Comparison of ENCODE assay signal across 8 cellular contexts in genomic region chr5:181204561-181205401, GRCh38. TPM values are rescaled to one million over a fixed set of nuclear protein-coding genes. Genes with fewer than 3 reads are reported as not detected.
A peak's percentile ranks its signal among the peaks of the same experiment; 100 is the strongest.
DNase-seq lines count a peak whose midpoint lies in the region; ATAC-seq and TF ChIP-seq lines count a peak whose summit lies in the region.

TRIM7 (minus strand) TSS chr5:181205196; CDS start chr5:181205110, 86 bp downstream.

- H3K4me2 ChIP-seq in OCI-LY1 (ENCODE audit: low read length) (peak within 1 kb of the TSS; percentile 89), mesenchymal stem cell (ENCODE audit: low read length, poor library complexity, severe bottlenecking) (peak within 1 kb of the TSS; percentile 66)

- peak within 1 kb of the TSS in 1 of 2 experiments; percentile 48 for H2BK12ac ChIP-seq in mesenchymal stem cell (ENCODE audit: low read length in 2 of 2)

- H3F3A ChIP-seq in OCI-LY1 (ENCODE audit: insufficient read depth, low read length): no peaks in the 10 kb centered on the region

- no peaks in the 10 kb centered on the region for H3K79me1 ChIP-seq in mesenchymal stem cell (replicated peaks; ENCODE audit: low read length, poor library complexity, severe bottlenecking)

- no peaks in the 10 kb centered on the region for H3K9me2 ChIP-seq in OCI-LY1 (ENCODE audit: low read depth, low read length)

- no peaks in the 10 kb centered on the region for H3K36me3 ChIP-seq in CD8-positive, alpha-beta memory T cell (ENCODE audit: insufficient read depth, low read length)
- no peaks in the 10 kb centered on the region for H3K36me3 ChIP-seq in OCI-LY1 (ENCODE audit: insufficient read depth, low read length)
- no peaks in the 10 kb centered on the region for H3K36me3 ChIP-seq in mesenchymal stem cell (ENCODE audit: control insufficient read depth in 1 of 2, insufficient read depth in 2 of 2, low read depth in 1 of 2, low read length in 2 of 2)

- H4K91ac ChIP-seq in mesenchymal stem cell (ENCODE audit: low read length): no peak within 1 kb of the TSS

- H2BK120ac ChIP-seq in mesenchymal stem cell (ENCODE audit: low read depth, low read length): no peak within 1 kb of the TSS

- H3K4me1 ChIP-seq in CD8-positive, alpha-beta memory T cell (ENCODE audit: insufficient read depth, low read length): peaks cover 25% of the 10 kb centered on the region
- peaks cover 29% of the 10 kb centered on the region for H3K4me1 ChIP-seq in OCI-LY1 (ENCODE audit: insufficient read depth, low read length, severe bottlenecking)
- peaks cover 27% of the 10 kb centered on the region for H3K4me1 ChIP-seq in mesenchymal stem cell (ENCODE audit: control insufficient read depth, insufficient read depth, low read depth, low read length)

- no peak for ATAC-seq in HG02852 (IDR thresholded peaks at IDR 0.05; ENCODE audit: unreplicated experiment)

- CTCF ChIA-PET in CD8-positive, alpha-beta memory T cell (lab: Charles Lee): interaction anchor here (1.0 to 14.5 kb wide), 5 partner anchors 12 to 57 kb away, joined by 3 to 164 read pairs (median 4); partner anchors contain the start of gene TRIM52

- 3% methylated on average over 73 of the region's 102 CpGs for WGBS in mesenchymal stem cell

- no peak within 1 kb of the TSS for H2BK15ac ChIP-seq in mesenchymal stem cell (ENCODE audit: low read depth, poor library complexity, severe bottlenecking)

- peaks cover 6 to 24% of the 10 kb centered on the region in 2 donors for H3K27me3 Mint-ChIP-seq in CD8-positive, alpha-beta memory T cell

- H2AFZ ChIP-seq in OCI-LY1 (ENCODE audit: low read length) (no peak within 1 kb of the TSS), mesenchymal stem cell (ENCODE audit: low read depth, low read length) (peak within 1 kb of the TSS; percentile 76)

- peak within 1 kb of the TSS; percentile 12 to 28 for H3K18ac ChIP-seq in mesenchymal stem cell (ENCODE audit: low read depth in 1 of 2, low read length in 2 of 2)

- H3K36me3 Mint-ChIP-seq in CD8-positive, alpha-beta memory T cell: peaks cover 0 to 10% (median 0%) of the 10 kb centered on the region in 3 donors

- H2AK5ac ChIP-seq in mesenchymal stem cell (ENCODE audit: low read length, severe bottlenecking): no peak within 1 kb of the TSS

- no peak within 1 kb of the TSS for H3K14ac ChIP-seq in mesenchymal stem cell (ENCODE audit: low read length in 2 of 2)

- no peaks in the 10 kb centered on the region for H3K79me2 ChIP-seq in OCI-LY1 (ENCODE audit: insufficient read depth, low read length)

- H3K9ac ChIP-seq in OCI-LY1 (ENCODE audit: low read length) (peak within 1 kb of the TSS; percentile 60), mesenchymal stem cell (ENCODE audit: low read length) (no peak within 1 kb of the TSS)

- H3K4me3 Mint-ChIP-seq in CD8-positive, alpha-beta memory T cell: peak within 1 kb of the TSS; percentile 87 to 98 (median 92)

- H2BK5ac ChIP-seq in mesenchymal stem cell (ENCODE audit: low read depth, low read length, poor library complexity, severe bottlenecking): no peak within 1 kb of the TSS

- peak within 1 kb of the TSS; percentile 67 for H4K8ac ChIP-seq in mesenchymal stem cell (ENCODE audit: low read length)

- H3K4me1 Mint-ChIP-seq in CD8-positive, alpha-beta memory T cell: peaks cover 30 to 38% (median 34%) of the 10 kb centered on the region in 3 donors

- no peaks in the 10 kb centered on the region for H3K9me3 ChIP-seq in CD8-positive, alpha-beta memory T cell (ENCODE audit: low read length)
- H3K9me3 ChIP-seq in OCI-LY1 (ENCODE audit: low read length) (no peaks in the 10 kb centered on the region), mesenchymal stem cell (ENCODE audit: control insufficient read depth, low read length) (no peaks in the 10 kb centered on the region)

- H3K23ac ChIP-seq in mesenchymal stem cell (ENCODE audit: low read length in 2 of 2): peak within 1 kb of the TSS in 1 of 2 experiments; percentile 98

- H3K4ac ChIP-seq in mesenchymal stem cell (ENCODE audit: low read depth in 1 of 2, low read length in 2 of 2): no peak within 1 kb of the TSS

- H3K9me3 Mint-ChIP-seq in CD8-positive, alpha-beta memory T cell: peaks cover 0 to 9% (median 4%) of the 10 kb centered on the region in 5 donors

- no peaks in the 10 kb centered on the region for H3K27me3 ChIP-seq in CD8-positive, alpha-beta memory T cell (ENCODE audit: insufficient read depth, low read length, poor library complexity, severe bottlenecking)
- peaks cover 11% of the 10 kb centered on the region; the same call in 1 of the 2 replicates for H3K27me3 ChIP-seq in OCI-LY1 (ENCODE audit: insufficient read depth, low read length)
- peaks cover 24 to 38% of the 10 kb centered on the region in 2 experiments for H3K27me3 ChIP-seq in mesenchymal stem cell (ENCODE audit: control insufficient read depth in 1 of 2, insufficient read depth in 1 of 2, low read length in 2 of 2)

- TF ChIP-seq CTCF in OCI-LY1 (IDR thresholded peaks at IDR 0.05; ENCODE audit: low read length) (no peak), coronary artery (IDR thresholded peaks at IDR 0.05) (no peak)

- no peaks in the 10 kb centered on the region for H4K20me1 ChIP-seq in OCI-LY1 (ENCODE audit: insufficient read depth, low read length)

- H3K27ac ChIP-seq in CD8-positive, alpha-beta memory T cell (ENCODE audit: low read depth, low read length): no peak within 1 kb of the TSS
- H3K27ac ChIP-seq in OCI-LY1 (ENCODE audit: low read depth, low read length, poor library complexity, severe bottlenecking) (no peak within 1 kb of the TSS), coronary artery (peak within 1 kb of the TSS; percentile 72 to 92), mesenchymal stem cell (ENCODE audit: low read length, poor library complexity, severe bottlenecking) (no peak within 1 kb of the TSS)

- no peak for DNase-seq in CD8-positive, alpha-beta memory T cell
- DNase-seq in coronary artery (ENCODE audit: low spot score) (no peak), mesenchymal stem cell (peak; percentile 49), ureter (ENCODE audit: low spot score) (peak; percentile 57), NCI-H524 treated with DMSO at 0.1 percent for 48 hours (lab: John Stamatoyannopoulos, UW) (no peak), NCI-H2171 treated with DMSO at 0.1 percent for 48 hours (lab: John Stamatoyannopoulos, UW) (no peak)

- peak within 1 kb of the TSS; percentile 69 for H3K4me3 ChIP-seq in CD8-positive, alpha-beta memory T cell (ENCODE audit: low read length)
- H3K4me3 ChIP-seq in OCI-LY1 (ENCODE audit: low read depth, low read length, poor library complexity, severe bottlenecking) (peak within 1 kb of the TSS; percentile 74), coronary artery (peak within 1 kb of the TSS; percentile 82), mesenchymal stem cell (ENCODE audit: insufficient read depth in 1 of 2, low read depth in 1 of 2, low read length in 2 of 2) (peak within 1 kb of the TSS; percentile 54 to 90)

- peak within 1 kb of the TSS; percentile 42 to 98 (median 94) for H3K27ac Mint-ChIP-seq in CD8-positive, alpha-beta memory T cell

- POLR2A ChIA-PET in CD8-positive, alpha-beta memory T cell (lab: Charles Lee): interaction anchor here (0.6 to 8.4 kb wide), 4 partner anchors 10 to 24 kb away, joined by 3 to 168 read pairs (median 19); partner anchors contain the start of gene TRIM41

RNA-seq across cellular contexts. Expression of gene TRIM7, which starts in this region (rescaled TPM):
- total RNA-seq in CD8-positive, alpha-beta memory T cell: 1 to 10 TPM; 2.2 to 2.3 TPM
- polyA plus RNA-seq in CD8-positive, alpha-beta memory T cell: 0.74 TPM
- polyA plus RNA-seq in mesenchymal stem cell (2013, experiment 1 of 2): 1.8 TPM
- polyA plus RNA-seq in mesenchymal stem cell (2013, experiment 2 of 2): 1.4 TPM
- 3.0 TPM for total RNA-seq in ureter

Comparison
In these comparisons a context has a peak if more than half of its experiments do, and no peak if none do; other contexts are left out.
1. DNase-seq: peak in mesenchymal stem cell (single experiment) and ureter (single experiment); none in CD8-positive, alpha-beta memory T cell (0 of 5), coronary artery (single experiment), NCI-H524 treated with DMSO at 0.1 percent for 48 hours (single experiment) and NCI-H2171 treated with DMSO at 0.1 percent for 48 hours (single experiment).
2. H3K27ac ChIP-seq: peak in coronary artery (2 of 2); none in CD8-positive, alpha-beta memory T cell (single experiment), OCI-LY1 (single experiment) and mesenchymal stem cell (single experiment).
3. Peak in every context shown above with its lines, with median percentiles within 50 percentile points of each other: H3K4me3 ChIP-seq.